8 cellular contexts compared by ENCODE assay signal in genomic region chr1:145280638-145281036, GRCh38. TPM values are rescaled to one million over a fixed set of nuclear protein-coding genes. Genes with fewer than 3 reads are reported as not detected.
DNase-seq lines count a peak whose midpoint lies in the region; ATAC-seq and TF ChIP-seq lines count a peak whose summit lies in the region.
"Not testable (repeated sequence)": the region's sequence is repeated elsewhere in the genome, so short reads cannot be mapped to it uniquely, and the experiment has no call there.

No MANE protein-coding gene starts in this region.

- H4K8ac ChIP-seq in IMR-90 (ENCODE audit: low read depth in 2 of 2, low read length in 2 of 2) = peak overlapping the region; percentile 75 to 98; a peak in 3 of 4 replicates

- not testable (repeated sequence) for H3K27me3 ChIP-seq in GM23248 (replicated peaks; ENCODE audit: insufficient read depth); IMR-90 (ENCODE audit: control insufficient read depth, insufficient read depth, low read length); OCI-LY1 (ENCODE audit: insufficient read depth, low read length); mucosa of rectum (ENCODE audit: control insufficient read depth in 2 of 2, insufficient read depth in 2 of 2, low read length in 2 of 2)

- H2AK9ac ChIP-seq in IMR-90 (replicated peaks; ENCODE audit: low read depth, low read length, poor library complexity) = not testable (repeated sequence)

- H3K36me3 ChIP-seq in GM23248 (ENCODE audit: low read depth); IMR-90 (ENCODE audit: control insufficient read depth, insufficient read depth, low read length); OCI-LY1 (ENCODE audit: insufficient read depth, low read length); mucosa of rectum (ENCODE audit: control insufficient read depth in 2 of 2, insufficient read depth in 2 of 2, low read length in 2 of 2): not testable (repeated sequence)

- H3K9me3 ChIP-seq in GM23248 (ENCODE audit: low read depth); IMR-90 (ENCODE audit: control insufficient read depth, insufficient read depth, low read length); OCI-LY1 (ENCODE audit: low read length); mucosa of rectum (ENCODE audit: control insufficient read depth in 2 of 2, low read length in 2 of 2): not testable (repeated sequence)

- H3K79me2 ChIP-seq in GM23248 (ENCODE audit: insufficient read depth); OCI-LY1 (ENCODE audit: insufficient read depth, low read length): not testable (repeated sequence)

- peak; percentile 70 for ATAC-seq in IMR-90 (ENCODE audit: low read depth)

- not testable (repeated sequence) for TF ChIP-seq CTCF in IMR-90 (conservative IDR thresholded peaks at IDR 0.05; ENCODE audit: low read depth, low read length); OCI-LY1 (IDR thresholded peaks at IDR 0.05; ENCODE audit: low read length)

- not testable (repeated sequence) for H3K9me1 ChIP-seq in IMR-90 (ENCODE audit: insufficient read depth, low read length)

- not testable (repeated sequence) for H4K20me1 ChIP-seq in GM23248 (ENCODE audit: insufficient read depth); IMR-90 (ENCODE audit: insufficient read depth, low read length); OCI-LY1 (ENCODE audit: insufficient read depth, low read length)

- TF ChIP-seq RAD21 in IMR-90 (IDR thresholded peaks at IDR 0.05; ENCODE audit: low read length) = not testable (repeated sequence)

- H3K4me2 ChIP-seq in GM23248 (ENCODE audit: unreplicated experiment) (peak overlapping the region; percentile 53), OCI-LY1 (ENCODE audit: low read length) (peak overlapping the region; percentile 51)
- H3K4me2 ChIP-seq in IMR-90 (ENCODE audit: low read depth, low read length) = not testable (repeated sequence)

- H3K4me3 ChIP-seq in GM23248 (peak overlapping the region; percentile 67), IMR-90 (ENCODE audit: insufficient read depth, low read depth, low read length) (peak overlapping the region; percentile 34), OCI-LY1 (ENCODE audit: low read depth, low read length, poor library complexity, severe bottlenecking) (peak overlapping the region; percentile 46), mucosa of rectum (ENCODE audit: low read length in 2 of 2) (peak overlapping the region; percentile 54 to 68)

- not testable (repeated sequence) for H4K91ac ChIP-seq in IMR-90 (ENCODE audit: insufficient read depth, low read depth, low read length)

- WGBS in GM23248 (ENCODE audit: low coverage in 1 of 2, low lambda C conversion rate in 2 of 2, missing lambda C conversion rate in 2 of 2), 2 experiments = 0 to 2% methylated on average over 17 to 23 of the region's 24 CpGs
- WGBS in IMR-90 (ENCODE audit: extremely low coverage in 2 of 2, insufficient read length in 1 of 2), 2 experiments = no CpG with 5 or more reads among the region's 24 CpGs

- POLR2A ChIA-PET in IMR-90 (lab: Charles Lee; ENCODE audit: unreplicated experiment) = not testable (repeated sequence)

- not testable (repeated sequence) for BruUV-seq in IMR-90 (replicated peaks; lab: Mats Ljungman, UMichigan)

- TF ChIP-seq POLR2A in IMR-90 (IDR thresholded peaks at IDR 0.05; ENCODE audit: low read depth, low read length) = not testable (repeated sequence)

- not testable (repeated sequence) for H3K9me2 ChIP-seq in GM23248 (ENCODE audit: insufficient read depth); OCI-LY1 (ENCODE audit: low read depth, low read length)

- H3K23ac ChIP-seq in IMR-90 (ENCODE audit: low read depth, low read length) = not testable (repeated sequence)

- peak overlapping the region; percentile 73 for H3K9ac ChIP-seq in GM23248
- not testable (repeated sequence) for H3K9ac ChIP-seq in IMR-90 (ENCODE audit: low read depth, low read length); OCI-LY1 (ENCODE audit: low read length)
- H3K9ac ChIP-seq in mucosa of rectum (ENCODE audit: low read depth in 1 of 2, low read length in 2 of 2) = peak overlapping the region in 1 of 2 donors; percentile 78

- H4K5ac ChIP-seq in IMR-90 (ENCODE audit: low read depth, low read length) = not testable (repeated sequence)

- CTCF ChIA-PET in IMR-90 (lab: Yijun Ruan, JAX) = not testable (repeated sequence)

- H2AK5ac ChIP-seq in IMR-90 (ENCODE audit: low read depth, low read length) = not testable (repeated sequence)

- H3K27ac ChIP-seq in GM23248 (peak overlapping the region; percentile 72), OCI-LY1 (ENCODE audit: low read depth, low read length, poor library complexity, severe bottlenecking) (peak overlapping the region; percentile 63), mucosa of rectum (ENCODE audit: low read depth in 2 of 2, low read length in 2 of 2) (peak overlapping the region; percentile 82 to 89)
- H3K27ac ChIP-seq in IMR-90 (ENCODE audit: insufficient read depth, low read length) = not testable (repeated sequence)

- peak overlapping the region; percentile 92 for H2AFZ ChIP-seq in GM23248
- H2AFZ ChIP-seq in IMR-90 (replicated peaks; ENCODE audit: low read length, poor library complexity) = peak overlapping the region; percentile 67
- H2AFZ ChIP-seq in OCI-LY1 (ENCODE audit: low read length) = not testable (repeated sequence)

- H2BK5ac ChIP-seq in IMR-90 (ENCODE audit: low read depth, low read length, poor library complexity, severe bottlenecking) = not testable (repeated sequence)

- intact Hi-C loops in IMR-90 (cut with micrococcal nuclease) = not testable (repeated sequence)

- in situ Hi-C loops in GM23248 (cut with MboI); IMR-90 (cut with MboI; ENCODE audit: low sequenced_read_pairs): not testable (repeated sequence)

- H2BK20ac ChIP-seq in IMR-90 (ENCODE audit: low read depth, low read length) = not testable (repeated sequence)

- peak; percentile 77 for DNase-seq in DMS114 treated with DMSO at 0.1 percent for 48 hours (lab: John Stamatoyannopoulos, UW; ENCODE audit: unreplicated experiment)
- not testable (repeated sequence) for DNase-seq in GM23248, IMR-90
- DNase-seq in activated CD8-positive, alpha-beta memory T cell treated with anti-CD3 and anti-CD28 coated beads for 1 hour (ENCODE audit: extremely low read depth in 1 of 2, low read depth in 1 of 2) = peak; percentile 18 to 27
- peak; percentile 50 for DNase-seq in effector CD8-positive, alpha-beta T cell (lab: John Stamatoyannopoulos, UW)
- DNase-seq in stimulated activated CD8-positive, alpha-beta memory T cell treated with anti-CD3 and anti-CD28 coated beads, Interleukin-12 subunit alpha, Interleukin-12 subunit beta, amount 100 ng/mL, for 4 hours (ENCODE audit: low read depth) = peak; percentile 49

- not testable (repeated sequence) for H2BK15ac ChIP-seq in IMR-90 (ENCODE audit: low read depth, low read length)

- H2BK120ac ChIP-seq in IMR-90 (ENCODE audit: low read depth, low read length) = not testable (repeated sequence)

- not testable (repeated sequence) for H3K79me1 ChIP-seq in IMR-90 (ENCODE audit: low read depth in 1 of 2, low read length in 2 of 2)

- not testable (repeated sequence) for H3K4me1 ChIP-seq in GM23248 (ENCODE audit: insufficient read depth); IMR-90 (ENCODE audit: control insufficient read depth, insufficient read depth, low read length); OCI-LY1 (ENCODE audit: insufficient read depth, low read length, severe bottlenecking); mucosa of rectum (ENCODE audit: control insufficient read depth in 2 of 2, insufficient read depth in 2 of 2, low read length in 2 of 2)

- H3K18ac ChIP-seq in IMR-90 (ENCODE audit: low read depth, low read length) = not testable (repeated sequence)

- dilution Hi-C loops in IMR-90 (cut with HindIII; ENCODE audit: low sequenced_read_pairs, unreplicated experiment) = not testable (repeated sequence)

- H3K56ac ChIP-seq in IMR-90 (ENCODE audit: extremely low read depth, insufficient read depth, low read length) = not testable (repeated sequence)

- H3F3A ChIP-seq in GM23248 (ENCODE audit: insufficient read depth); OCI-LY1 (ENCODE audit: insufficient read depth, low read length): not testable (repeated sequence)

- H3K14ac ChIP-seq in IMR-90 (replicated peaks; ENCODE audit: low read depth, low read length) = not testable (repeated sequence)

- not testable (repeated sequence) for H3K4ac ChIP-seq in IMR-90 (ENCODE audit: low read depth, low read length)

RNA-seq across cellular contexts. Expression of gene PPIAL4D, which starts 38.7 kb away (rescaled TPM):
- total RNA-seq in GM23248 (2014; rRNA removed; shearing (Covaris generic)) = not detected in 2 replicates
- not detected in 2 replicates for polyA plus RNA-seq in GM23248 (2016; fragmentation: Nextera tagmentation; extraction: Ambion mirVana)
- total RNA-seq in IMR-90 (2012; rRNA removed) = not detected in 2 replicates
- polyA plus RNA-seq in IMR-90 (2012; rRNA removed) = not detected in 2 replicates
- polyA plus RNA-seq in IMR-90 (2012; cell fraction: cytosol; rRNA removed) = not detected in 2 replicates
- polyA plus RNA-seq in IMR-90 (2012; cell fraction: nucleus; rRNA removed; ENCODE audit: low replicate concordance) = not detected in 2 replicates
